ENCODE assay signal across 1 cellular context in genomic region chr15:53918180-53919079, GRCh38.
TF ChIP-seq lines count a peak whose summit lies in the region.

No MANE protein-coding gene starts in this region.

TF ChIP-seq in HepG2, 621 proteins besides CTCF, POLR2A, EP300 and RAD21 (continued from another document):
- TF ChIP-seq ZNF607 (CRISPR knock-in tag; IDR thresholded peaks at IDR 0.05; ENCODE audit: borderline replicate concordance) (no peak; the same call in 1 of the 2 replicates), ZNF44 (CRISPR knock-in tag; IDR thresholded peaks at IDR 0.05) (no peak), GATAD1 (CRISPR knock-in tag; IDR thresholded peaks at IDR 0.05) (no peak), BCLAF1 (IDR thresholded peaks at IDR 0.05) (no peak), RELA (CRISPR knock-in tag; IDR thresholded peaks at IDR 0.05) (no peak), ZNF225 (CRISPR knock-in tag; IDR thresholded peaks at IDR 0.05) (no peak), ARID5B (CRISPR knock-in tag; IDR thresholded peaks at IDR 0.05) (peak; percentile 97), KDM5B (CRISPR knock-in tag; IDR thresholded peaks at IDR 0.05; ENCODE audit: borderline replicate concordance) (no peak), ZNF672 (CRISPR knock-in tag; IDR thresholded peaks at IDR 0.05) (no peak), FOSL2 (CRISPR knock-in tag; IDR thresholded peaks at IDR 0.05) (peak; percentile 42; the same call in 1 of the 2 replicates), ARNT2 (CRISPR knock-in tag; IDR thresholded peaks at IDR 0.05; ENCODE audit: low read depth) (no peak), MAFF (IDR thresholded peaks at IDR 0.05; ENCODE audit: low read depth, low read length) (peak; percentile 59), TARDBP (CRISPR knock-in tag; IDR thresholded peaks at IDR 0.05) (no peak), POGK (CRISPR knock-in tag; conservative IDR thresholded peaks at IDR 0.05) (0 out of 2 replicates have a peak, but pooled peaks have one; percentile 27), ZSCAN12 (CRISPR knock-in tag; IDR thresholded peaks at IDR 0.05) (no peak), E2F2 (CRISPR knock-in tag; IDR thresholded peaks at IDR 0.05; ENCODE audit: borderline replicate concordance) (no peak), HOMEZ (CRISPR knock-in tag; IDR thresholded peaks at IDR 0.05; ENCODE audit: low read depth) (peak; percentile 64; the same call in 1 of the 2 replicates), SRY (CRISPR knock-in tag; IDR thresholded peaks at IDR 0.05) (no peak), TBX2 (CRISPR knock-in tag; IDR thresholded peaks at IDR 0.05; ENCODE audit: borderline replicate concordance) (peak; percentile 65; the same call in 1 of the 2 replicates)
